Comparison of ENCODE assay signal across 20 cellular contexts in genomic region chr22:19634206-19634536, GRCh38.
"Had no signal": no experiment of that assay in that cellular context is flagged by ENCODE, and none has a peak within 500 bp of the region (broad histone marks: within the 10 kb centered on the region; RNA-seq: fewer than 3 reads in every experiment).

No MANE protein-coding gene starts in this region.

- H3K79me2 ChIP-seq: hepatocyte had no signal

- H3K27ac Mint-ChIP-seq: naive thymus-derived CD8-positive, alpha-beta T cell; progenitor cell of endocrine pancreas; type B pancreatic cell had no signal

- H3K27me3 ChIP-seq: hepatocyte, ovary, thyroid gland, uterus had no signal

- DNase-seq: cerebellar nuclear complex; dermis blood vessel endothelial cell; erythroblast; foreskin melanocyte; kidney glomerular epithelial cell; mammary epithelial cell; mucosa of descending colon; naive thymus-derived CD8-positive, alpha-beta T cell; ovary; right cardiac atrium; stimulated activated CD4-positive, alpha-beta T cell treated with anti-CD3 and anti-CD28 coated beads, Interleukin-4, amount 100 ng/mL, for 24 hours; stimulated activated naive CD4-positive, alpha-beta T cell; stomach; thyroid gland; uterus had no signal

- H3K4me3 ChIP-seq: hepatocyte, mucosa of descending colon, ovary, stomach, thyroid gland, uterus had no signal

- ATAC-seq: left lobe of liver; mucosa of descending colon; naive thymus-derived CD8-positive, alpha-beta T cell; right cardiac atrium had no signal

- H2AFZ ChIP-seq: hepatocyte had no signal

- H3K36me3 Mint-ChIP-seq: naive thymus-derived CD8-positive, alpha-beta T cell; type B pancreatic cell had no signal

- H3K4me2 ChIP-seq: hepatocyte had no signal

- H3K27ac ChIP-seq: hepatocyte, neutrophil, ovary, stomach, thyroid gland, uterus had no signal

- H3K9me3 ChIP-seq: mucosa of descending colon, neutrophil, ovary, stomach, thyroid gland, uterus had no signal

- H3K9me3 Mint-ChIP-seq: naive thymus-derived CD8-positive, alpha-beta T cell; type B pancreatic cell had no signal

- H3K36me3 ChIP-seq: neutrophil, ovary, stomach, thyroid gland, uterus had no signal

- H3K4me1 ChIP-seq: stomach, thyroid gland, uterus had no signal

- H3K4me3 Mint-ChIP-seq: naive thymus-derived CD8-positive, alpha-beta T cell; type B pancreatic cell had no signal
